1 cellular context compared by ENCODE assay signal in genomic region chr1:183023601-183024351, GRCh38.
TF ChIP-seq lines count a peak whose summit lies in the region.

No MANE protein-coding gene starts in this region.

TF ChIP-seq in HepG2, 621 proteins besides CTCF, POLR2A, EP300 and RAD21 (continued from another document and continues in another):
- no peak for TF ChIP-seq NFAT5 (CRISPR knock-in tag; IDR thresholded peaks at IDR 0.05)
- no peak for TF ChIP-seq HOXD1 (CRISPR knock-in tag; IDR thresholded peaks at IDR 0.05)
- TF ChIP-seq TBX3 (IDR thresholded peaks at IDR 0.05; ENCODE audit: borderline replicate concordance): no peak
- peak; percentile 55; the same call in 1 of the 2 replicates for TF ChIP-seq SIX4 (CRISPR knock-in tag; IDR thresholded peaks at IDR 0.05)
- no peak for TF ChIP-seq ZNF205 (CRISPR knock-in tag; IDR thresholded peaks at IDR 0.05)
- TF ChIP-seq ZNF318 (CRISPR knock-in tag; IDR thresholded peaks at IDR 0.05): 0 out of 2 replicates have a peak, but pooled peaks have one; percentile 36
- TF ChIP-seq RBFOX2 (IDR thresholded peaks at IDR 0.05; ENCODE audit: low read depth, low read length): peak; percentile 80
- peak; percentile 96 for TF ChIP-seq ZNF121 (CRISPR knock-in tag; IDR thresholded peaks at IDR 0.05)
- no peak for TF ChIP-seq ZNF720 (CRISPR knock-in tag; IDR thresholded peaks at IDR 0.05)
- 0 out of 2 replicates have a peak, but pooled peaks have one; percentile 49 for TF ChIP-seq TBX2 (CRISPR knock-in tag; IDR thresholded peaks at IDR 0.05; ENCODE audit: borderline replicate concordance)
- 0 out of 2 replicates have a peak, but pooled peaks have one; percentile 24 for TF ChIP-seq EEA1 (CRISPR knock-in tag; IDR thresholded peaks at IDR 0.05; ENCODE audit: borderline replicate concordance)
- no peak for TF ChIP-seq RARG (CRISPR knock-in tag; IDR thresholded peaks at IDR 0.05; ENCODE audit: low read depth)
- TF ChIP-seq ERF (CRISPR knock-in tag; IDR thresholded peaks at IDR 0.05): peak; percentile 45; the same call in 1 of the 2 replicates
- peak; percentile 59; the same call in 1 of the 2 replicates for TF ChIP-seq FOXO1 (CRISPR knock-in tag; IDR thresholded peaks at IDR 0.05)
- TF ChIP-seq ZNF263 (CRISPR knock-in tag; IDR thresholded peaks at IDR 0.05): peak; percentile 22; the same call in 1 of the 2 replicates
- TF ChIP-seq HIVEP1 (CRISPR knock-in tag; IDR thresholded peaks at IDR 0.05): no peak
- no peak for TF ChIP-seq GPBP1L1 (CRISPR knock-in tag; IDR thresholded peaks at IDR 0.05)
- TF ChIP-seq KLF15 (CRISPR knock-in tag; IDR thresholded peaks at IDR 0.05; ENCODE audit: borderline replicate concordance): 0 out of 2 replicates have a peak, but pooled peaks have one; percentile 64
- TF ChIP-seq TCF7L2 (IDR thresholded peaks at IDR 0.05; ENCODE audit: low read depth, low read length): no peak
- TF ChIP-seq ZSCAN31 (CRISPR knock-in tag; IDR thresholded peaks at IDR 0.05; ENCODE audit: low read depth): no peak
- TF ChIP-seq GMEB1 (CRISPR knock-in tag; IDR thresholded peaks at IDR 0.05; ENCODE audit: borderline replicate concordance): no peak
- TF ChIP-seq HIC2 (CRISPR knock-in tag; IDR thresholded peaks at IDR 0.05; ENCODE audit: low read depth): peak; percentile 58; the same call in 1 of the 2 replicates
- TF ChIP-seq DR1 (CRISPR knock-in tag; IDR thresholded peaks at IDR 0.05): 0 out of 2 replicates have a peak, but pooled peaks have one; percentile 25
- TF ChIP-seq ZBED4 (CRISPR knock-in tag; IDR thresholded peaks at IDR 0.05; ENCODE audit: borderline replicate concordance): peak; percentile 32; the same call in 1 of the 2 replicates
- TF ChIP-seq ZNF703 (CRISPR knock-in tag; IDR thresholded peaks at IDR 0.05; ENCODE audit: borderline replicate concordance): peak; percentile 56; the same call in 1 of the 2 replicates
- 0 out of 2 replicates have a peak, but pooled peaks have one; percentile 73 for TF ChIP-seq MAF1 (CRISPR knock-in tag; IDR thresholded peaks at IDR 0.05; ENCODE audit: borderline replicate concordance)
- TF ChIP-seq ZNF749 (CRISPR knock-in tag; IDR thresholded peaks at IDR 0.05; ENCODE audit: borderline replicate concordance): no peak
- TF ChIP-seq ZNF577 (CRISPR knock-in tag; IDR thresholded peaks at IDR 0.05; ENCODE audit: borderline replicate concordance, low read depth): no peak
- TF ChIP-seq CAMTA2 (CRISPR knock-in tag; IDR thresholded peaks at IDR 0.05; ENCODE audit: borderline replicate concordance): 0 out of 2 replicates have a peak, but pooled peaks have one; percentile 52
- TF ChIP-seq ZNF746 (CRISPR knock-in tag; IDR thresholded peaks at IDR 0.05): no peak
